14 cellular contexts compared by ENCODE assay signal in genomic region chr22:45775569-45776312, GRCh38.
DNase-seq lines count a peak whose midpoint lies in the region; ATAC-seq and TF ChIP-seq lines count a peak whose summit lies in the region.
"Had no signal": no experiment of that assay in that cellular context is flagged by ENCODE, and none has a peak within 500 bp of the region (broad histone marks: within the 10 kb centered on the region; RNA-seq: fewer than 3 reads in every experiment).

No MANE protein-coding gene starts in this region.

- peak overlapping the region; percentile 5 for H3K4me3 ChIP-seq in SU-DHL-6 (ENCODE audit: insufficient read depth, low read length, poor library complexity, severe bottlenecking)
- H3K4me3 ChIP-seq: K562 had no signal

- no peaks in the 10 kb centered on the region for H4K20me1 ChIP-seq in SU-DHL-6 (ENCODE audit: low read depth, low read length)

- peaks cover 86% of the 10 kb centered on the region for H3F3A ChIP-seq in SU-DHL-6 (ENCODE audit: insufficient read depth)

- peaks cover 23% of the 10 kb centered on the region; the same call in 1 of the 2 replicates for H3K79me2 ChIP-seq in SU-DHL-6 (ENCODE audit: insufficient read depth, low read length)

- H3K36me3 ChIP-seq in SU-DHL-6 (ENCODE audit: low read length), result no peaks in the 10 kb centered on the region

- no peaks in the 10 kb centered on the region for H3K9me2 ChIP-seq in SU-DHL-6 (replicated peaks; ENCODE audit: insufficient read depth, low read length)

- TF ChIP-seq POLR2A in GM18505 (IDR thresholded peaks at IDR 0.05; ENCODE audit: borderline replicate concordance, extremely low read depth, insufficient read depth, insufficient read length), result peak; percentile 57

- no peaks in the 10 kb centered on the region for H3K9me3 ChIP-seq in SU-DHL-6 (ENCODE audit: insufficient read depth, low read length)

- H3K9ac ChIP-seq in SU-DHL-6 (ENCODE audit: low read length), result peak overlapping the region; percentile 62

- H3K27me3 ChIP-seq in SU-DHL-6 (ENCODE audit: low read length), result no peaks in the 10 kb centered on the region

- peak overlapping the region; percentile 100 for H3K27ac ChIP-seq in SU-DHL-6 (ENCODE audit: low read depth, low read length)

- peak overlapping the region; percentile 87 for H3K4me2 ChIP-seq in SU-DHL-6 (ENCODE audit: low read depth, low read length, poor library complexity, severe bottlenecking)

- ATAC-seq in GM18505 (IDR thresholded peaks at IDR 0.05; ENCODE audit: unreplicated experiment), result peak; percentile 58
- ATAC-seq in GM21381 (IDR thresholded peaks at IDR 0.05; ENCODE audit: unreplicated experiment), result peak; percentile 58
- ATAC-seq in HG03159 (IDR thresholded peaks at IDR 0.05; ENCODE audit: unreplicated experiment), result peak; percentile 53
- ATAC-seq: CD8-positive, alpha-beta T cell; K562 had no signal

- H2AFZ ChIP-seq in SU-DHL-6 (ENCODE audit: low read depth, low read length, severe bottlenecking), result no peak overlapping the region

- DNase-seq in superior temporal gyrus (ENCODE audit: extremely low spot score) (no peak), activated gamma-delta T cell treated with Interleukin-2 at 50 U/mL for 16 hours (no peak), NCI-H187 (lab: John Stamatoyannopoulos, UW) (no peak), NK-92 (lab: John Stamatoyannopoulos, UW; ENCODE audit: unreplicated experiment) (no peak)
- DNase-seq: activated naive CD4-positive, alpha-beta T cell treated with anti-CD3 and anti-CD28 coated beads, Interleukin-2, amount 50 U/mL, for 16 hours; CD8-positive, alpha-beta T cell; effector CD4-positive, alpha-beta T cell; NCI-H524 treated with DMSO at 0.1 percent for 48 hours; nucleus accumbens had no signal

- no peak for TF ChIP-seq CTCF in SU-DHL-6 (IDR thresholded peaks at IDR 0.05; ENCODE audit: insufficient read depth, low read length, poor library complexity, severe bottlenecking)
